ENCODE assay signal across 1 cellular context in the genomic region with DNA sequence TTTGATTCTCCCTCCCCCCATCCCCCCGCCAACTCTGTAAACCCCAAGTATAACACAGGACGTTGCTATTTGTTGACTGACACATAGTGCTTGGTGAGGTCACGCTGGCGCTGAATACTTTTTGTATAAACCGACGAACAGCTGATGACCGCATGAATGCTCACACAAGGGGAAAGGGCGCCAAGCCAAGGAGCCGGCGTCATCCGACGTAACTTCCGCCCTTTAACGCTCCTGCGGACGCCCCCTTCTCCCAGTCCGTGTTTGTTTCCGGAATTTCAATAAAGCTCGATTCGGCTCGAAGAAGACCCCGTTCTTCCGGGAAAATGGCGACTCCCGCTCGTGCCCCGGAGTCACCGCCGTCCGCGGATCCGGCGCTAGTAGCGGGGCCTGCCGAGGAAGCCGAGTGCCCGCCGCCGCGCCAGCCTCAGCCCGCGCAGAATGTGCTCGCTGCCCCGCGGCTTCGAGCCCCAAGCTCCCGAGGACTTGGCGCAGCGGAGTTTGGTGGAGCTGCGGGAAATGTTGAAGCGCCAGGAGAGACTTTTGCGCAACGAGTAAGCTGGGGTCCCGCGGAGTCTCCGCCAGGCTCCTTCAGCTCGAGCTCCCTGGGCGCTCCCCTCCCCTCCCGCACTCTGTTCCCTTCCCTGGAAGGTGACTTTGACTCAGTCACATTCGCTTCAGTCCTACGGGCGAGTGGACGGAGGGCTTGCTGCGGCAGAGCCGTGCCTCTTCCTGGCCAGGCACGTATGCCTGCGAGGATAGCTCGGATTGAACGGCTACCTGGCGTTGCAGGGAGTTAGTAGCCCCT.
TF ChIP-seq lines count a peak whose summit lies in the region.

Gene POLR2M (plus strand): TSS at position 310 of the 805 bp plus-strand sequence. CDS start 129 bp downstream, at position 439.

TF ChIP-seq in HEK293, 187 proteins besides CTCF, POLR2A, EP300 and RAD21 (continued from another document and continues in another):
- TF ChIP-seq ZNF785 (tag by site-specific recombination; IDR thresholded peaks at IDR 0.05) (no peak), ZNF626 (tag by site-specific recombination; IDR thresholded peaks at IDR 0.05) (no peak), ZNF560 (tag by site-specific recombination; IDR thresholded peaks at IDR 0.05; ENCODE audit: borderline replicate concordance) (no peak), ZNF549 (tag by site-specific recombination; IDR thresholded peaks at IDR 0.05) (no peak), SCRT2 (tag by site-specific recombination; IDR thresholded peaks at IDR 0.05) (no peak), ZSCAN30 (tag by site-specific recombination; IDR thresholded peaks at IDR 0.05) (peak; percentile 49; the same call in 1 of the 2 replicates), ZNF311 (tag by site-specific recombination; IDR thresholded peaks at IDR 0.05; ENCODE audit: borderline replicate concordance) (no peak), ZEB2 (tag by site-specific recombination; IDR thresholded peaks at IDR 0.05) (peak; percentile 83), ZBTB48 (tag by site-specific recombination; IDR thresholded peaks at IDR 0.05) (no peak), ZNF623 (tag by site-specific recombination; IDR thresholded peaks at IDR 0.05) (no peak), ZFP3 (tag by site-specific recombination; IDR thresholded peaks at IDR 0.05; ENCODE audit: low read depth) (no peak), ZNF394 (tag by site-specific recombination; IDR thresholded peaks at IDR 0.05; ENCODE audit: borderline replicate concordance) (peak; percentile 48), BCL11B (tag by site-specific recombination; IDR thresholded peaks at IDR 0.05; ENCODE audit: low read depth) (no peak), ZNF146 (tag by site-specific recombination; IDR thresholded peaks at IDR 0.05) (no peak), ZBTB10 (tag by site-specific recombination; IDR thresholded peaks at IDR 0.05) (no peak), YY2 (tag by site-specific recombination; IDR thresholded peaks at IDR 0.05) (peak; percentile 73), ZNF366 (tag by site-specific recombination; conservative IDR thresholded peaks at IDR 0.05) (no peak), WT1 (tag by site-specific recombination; IDR thresholded peaks at IDR 0.05) (no peak), ZNF792 (tag by site-specific recombination; IDR thresholded peaks at IDR 0.05) (no peak), TCF7L2 (IDR thresholded peaks at IDR 0.05; ENCODE audit: borderline replicate concordance, low read depth, low read length) (no peak), ZNF473 (tag by site-specific recombination; IDR thresholded peaks at IDR 0.05) (no peak), ZSCAN18 (tag by site-specific recombination; IDR thresholded peaks at IDR 0.05) (no peak), ZNF580 (tag by site-specific recombination; IDR thresholded peaks at IDR 0.05) (no peak), ZNF155 (tag by site-specific recombination; IDR thresholded peaks at IDR 0.05) (no peak), ZNF133 (tag by site-specific recombination; IDR thresholded peaks at IDR 0.05) (no peak), ZNF211 (tag by site-specific recombination; IDR thresholded peaks at IDR 0.05; ENCODE audit: low read depth) (no peak), FEZF1 (tag by site-specific recombination; IDR thresholded peaks at IDR 0.05) (peak; percentile 86), ZNF514 (tag by site-specific recombination; IDR thresholded peaks at IDR 0.05) (no peak), ZNF214 (tag by site-specific recombination; IDR thresholded peaks at IDR 0.05; ENCODE audit: borderline replicate concordance) (no peak), GLIS1 (tag by site-specific recombination; IDR thresholded peaks at IDR 0.05) (peak; percentile 35; the same call in 1 of the 2 replicates), ZNF223 (tag by site-specific recombination; IDR thresholded peaks at IDR 0.05) (no peak), ZNF221 (tag by site-specific recombination; IDR thresholded peaks at IDR 0.05; ENCODE audit: borderline replicate concordance) (no peak), ZNF292 (tag by site-specific recombination; IDR thresholded peaks at IDR 0.05; ENCODE audit: borderline replicate concordance, low read depth) (no peak), ZNF37A (tag by site-specific recombination; IDR thresholded peaks at IDR 0.05) (no peak), ZNF701 (tag by site-specific recombination; IDR thresholded peaks at IDR 0.05) (no peak)
- TF ChIP-seq, protein P1, sequence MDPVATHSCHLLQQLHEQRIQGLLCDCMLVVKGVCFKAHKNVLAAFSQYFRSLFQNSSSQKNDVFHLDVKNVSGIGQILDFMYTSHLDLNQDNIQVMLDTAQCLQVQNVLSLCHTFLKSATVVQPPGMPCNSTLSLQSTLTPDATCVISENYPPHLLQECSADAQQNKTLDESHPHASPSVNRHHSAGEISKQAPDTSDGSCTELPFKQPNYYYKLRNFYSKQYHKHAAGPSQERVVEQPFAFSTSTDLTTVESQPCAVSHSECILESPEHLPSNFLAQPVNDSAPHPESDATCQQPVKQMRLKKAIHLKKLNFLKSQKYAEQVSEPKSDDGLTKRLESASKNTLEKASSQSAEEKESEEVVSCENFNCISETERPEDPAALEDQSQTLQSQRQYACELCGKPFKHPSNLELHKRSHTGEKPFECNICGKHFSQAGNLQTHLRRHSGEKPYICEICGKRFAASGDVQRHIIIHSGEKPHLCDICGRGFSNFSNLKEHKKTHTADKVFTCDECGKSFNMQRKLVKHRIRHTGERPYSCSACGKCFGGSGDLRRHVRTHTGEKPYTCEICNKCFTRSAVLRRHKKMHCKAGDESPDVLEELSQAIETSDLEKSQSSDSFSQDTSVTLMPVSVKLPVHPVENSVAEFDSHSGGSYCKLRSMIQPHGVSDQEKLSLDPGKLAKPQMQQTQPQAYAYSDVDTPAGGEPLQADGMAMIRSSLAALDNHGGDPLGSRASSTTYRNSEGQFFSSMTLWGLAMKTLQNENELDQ (tag by site-specific recombination; IDR thresholded peaks at IDR 0.05; ENCODE audit: low read depth): no peak
- TF ChIP-seq, protein P2, sequence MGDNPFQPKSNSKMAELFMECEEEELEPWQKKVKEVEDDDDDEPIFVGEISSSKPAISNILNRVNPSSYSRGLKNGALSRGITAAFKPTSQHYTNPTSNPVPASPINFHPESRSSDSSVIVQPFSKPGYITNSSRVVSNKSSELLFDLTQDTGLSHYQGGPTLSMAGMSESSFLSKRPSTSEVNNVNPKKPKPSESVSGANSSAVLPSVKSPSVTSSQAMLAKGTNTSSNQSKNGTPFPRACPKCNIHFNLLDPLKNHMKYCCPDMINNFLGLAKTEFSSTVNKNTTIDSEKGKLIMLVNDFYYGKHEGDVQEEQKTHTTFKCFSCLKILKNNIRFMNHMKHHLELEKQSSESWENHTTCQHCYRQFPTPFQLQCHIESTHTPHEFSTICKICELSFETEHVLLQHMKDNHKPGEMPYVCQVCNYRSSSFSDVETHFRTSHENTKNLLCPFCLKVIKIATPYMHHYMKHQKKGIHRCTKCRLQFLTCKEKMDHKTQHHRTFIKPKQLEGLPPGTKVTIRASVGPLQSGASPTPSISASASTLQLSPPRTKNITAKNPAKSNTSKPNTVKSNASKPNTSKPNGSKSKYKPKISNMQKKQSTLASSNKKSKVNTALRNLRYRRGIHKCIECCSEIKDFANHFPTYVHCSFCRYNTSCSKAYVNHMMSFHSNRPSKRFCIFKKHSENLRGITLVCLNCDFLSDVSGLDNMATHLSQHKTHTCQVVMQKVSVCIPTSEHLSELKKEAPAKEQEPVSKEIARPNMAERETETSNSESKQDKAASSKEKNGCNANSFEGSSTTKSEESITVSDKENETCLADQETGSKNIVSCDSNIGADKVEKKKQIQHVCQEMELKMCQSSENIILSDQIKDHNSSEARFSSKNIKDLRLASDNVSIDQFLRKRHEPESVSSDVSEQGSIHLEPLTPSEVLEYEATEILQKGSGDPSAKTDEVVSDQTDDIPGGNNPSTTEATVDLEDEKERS (tag by site-specific recombination; IDR thresholded peaks at IDR 0.05): no peak
- TF ChIP-seq, protein P3, sequence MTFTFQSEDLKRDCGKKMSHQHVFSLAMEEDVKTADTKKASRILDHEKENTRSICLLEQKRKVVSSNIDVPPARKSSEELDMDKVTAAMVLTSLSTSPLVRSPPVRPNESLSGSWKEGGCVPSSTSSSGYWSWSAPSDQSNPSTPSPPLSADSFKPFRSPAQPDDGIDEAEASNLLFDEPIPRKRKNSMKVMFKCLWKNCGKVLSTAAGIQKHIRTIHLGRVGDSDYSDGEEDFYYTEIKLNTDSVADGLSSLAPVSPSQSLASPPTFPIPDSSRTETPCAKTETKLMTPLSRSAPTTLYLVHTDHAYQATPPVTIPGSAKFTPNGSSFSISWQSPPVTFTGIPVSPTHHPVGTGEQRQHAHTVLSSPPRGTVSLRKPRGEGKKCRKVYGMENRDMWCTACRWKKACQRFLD (tag by site-specific recombination; IDR thresholded peaks at IDR 0.05): no peak
- TF ChIP-seq, protein P4, sequence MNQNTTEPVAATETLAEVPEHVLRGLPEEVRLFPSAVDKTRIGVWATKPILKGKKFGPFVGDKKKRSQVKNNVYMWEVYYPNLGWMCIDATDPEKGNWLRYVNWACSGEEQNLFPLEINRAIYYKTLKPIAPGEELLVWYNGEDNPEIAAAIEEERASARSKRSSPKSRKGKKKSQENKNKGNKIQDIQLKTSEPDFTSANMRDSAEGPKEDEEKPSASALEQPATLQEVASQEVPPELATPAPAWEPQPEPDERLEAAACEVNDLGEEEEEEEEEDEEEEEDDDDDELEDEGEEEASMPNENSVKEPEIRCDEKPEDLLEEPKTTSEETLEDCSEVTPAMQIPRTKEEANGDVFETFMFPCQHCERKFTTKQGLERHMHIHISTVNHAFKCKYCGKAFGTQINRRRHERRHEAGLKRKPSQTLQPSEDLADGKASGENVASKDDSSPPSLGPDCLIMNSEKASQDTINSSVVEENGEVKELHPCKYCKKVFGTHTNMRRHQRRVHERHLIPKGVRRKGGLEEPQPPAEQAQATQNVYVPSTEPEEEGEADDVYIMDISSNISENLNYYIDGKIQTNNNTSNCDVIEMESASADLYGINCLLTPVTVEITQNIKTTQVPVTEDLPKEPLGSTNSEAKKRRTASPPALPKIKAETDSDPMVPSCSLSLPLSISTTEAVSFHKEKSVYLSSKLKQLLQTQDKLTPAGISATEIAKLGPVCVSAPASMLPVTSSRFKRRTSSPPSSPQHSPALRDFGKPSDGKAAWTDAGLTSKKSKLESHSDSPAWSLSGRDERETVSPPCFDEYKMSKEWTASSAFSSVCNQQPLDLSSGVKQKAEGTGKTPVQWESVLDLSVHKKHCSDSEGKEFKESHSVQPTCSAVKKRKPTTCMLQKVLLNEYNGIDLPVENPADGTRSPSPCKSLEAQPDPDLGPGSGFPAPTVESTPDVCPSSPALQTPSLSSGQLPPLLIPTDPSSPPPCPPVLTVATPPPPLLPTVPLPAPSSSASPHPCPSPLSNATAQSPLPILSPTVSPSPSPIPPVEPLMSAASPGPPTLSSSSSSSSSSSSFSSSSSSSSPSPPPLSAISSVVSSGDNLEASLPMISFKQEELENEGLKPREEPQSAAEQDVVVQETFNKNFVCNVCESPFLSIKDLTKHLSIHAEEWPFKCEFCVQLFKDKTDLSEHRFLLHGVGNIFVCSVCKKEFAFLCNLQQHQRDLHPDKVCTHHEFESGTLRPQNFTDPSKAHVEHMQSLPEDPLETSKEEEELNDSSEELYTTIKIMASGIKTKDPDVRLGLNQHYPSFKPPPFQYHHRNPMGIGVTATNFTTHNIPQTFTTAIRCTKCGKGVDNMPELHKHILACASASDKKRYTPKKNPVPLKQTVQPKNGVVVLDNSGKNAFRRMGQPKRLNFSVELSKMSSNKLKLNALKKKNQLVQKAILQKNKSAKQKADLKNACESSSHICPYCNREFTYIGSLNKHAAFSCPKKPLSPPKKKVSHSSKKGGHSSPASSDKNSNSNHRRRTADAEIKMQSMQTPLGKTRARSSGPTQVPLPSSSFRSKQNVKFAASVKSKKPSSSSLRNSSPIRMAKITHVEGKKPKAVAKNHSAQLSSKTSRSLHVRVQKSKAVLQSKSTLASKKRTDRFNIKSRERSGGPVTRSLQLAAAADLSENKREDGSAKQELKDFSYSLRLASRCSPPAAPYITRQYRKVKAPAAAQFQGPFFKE (tag by site-specific recombination; IDR thresholded peaks at IDR 0.05; ENCODE audit: borderline replicate concordance): no peak
- TF ChIP-seq, protein P5, sequence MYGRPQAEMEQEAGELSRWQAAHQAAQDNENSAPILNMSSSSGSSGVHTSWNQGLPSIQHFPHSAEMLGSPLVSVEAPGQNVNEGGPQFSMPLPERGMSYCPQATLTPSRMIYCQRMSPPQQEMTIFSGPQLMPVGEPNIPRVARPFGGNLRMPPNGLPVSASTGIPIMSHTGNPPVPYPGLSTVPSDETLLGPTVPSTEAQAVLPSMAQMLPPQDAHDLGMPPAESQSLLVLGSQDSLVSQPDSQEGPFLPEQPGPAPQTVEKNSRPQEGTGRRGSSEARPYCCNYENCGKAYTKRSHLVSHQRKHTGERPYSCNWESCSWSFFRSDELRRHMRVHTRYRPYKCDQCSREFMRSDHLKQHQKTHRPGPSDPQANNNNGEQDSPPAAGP (tag by site-specific recombination; IDR thresholded peaks at IDR 0.05): no peak
